ENCODE assay signal across 25 cellular contexts in genomic region chr2:98883780-98884211, GRCh38. TPM values are rescaled to one million over a fixed set of nuclear protein-coding genes. Genes with fewer than 3 reads are reported as not detected.
A peak's percentile ranks its signal among the peaks of the same experiment; 100 is the strongest.
DNase-seq lines count a peak whose midpoint lies in the region; ATAC-seq and TF ChIP-seq lines count a peak whose summit lies in the region.
"Had no signal": no experiment of that assay in that cellular context is flagged by ENCODE, and none has a peak within 500 bp of the region (broad histone marks: within the 10 kb centered on the region; RNA-seq: fewer than 3 reads in every experiment).

No MANE protein-coding gene starts in this region.

- H3K4me3 Mint-ChIP-seq in osteocyte (ENCODE audit: unreplicated experiment) (no peak overlapping the region), type B pancreatic cell (no peak overlapping the region)
- H3K4me3 Mint-ChIP-seq: activated naive CD4-positive, alpha-beta T cell treated with anti-CD3 and anti-CD28 coated beads, Interleukin-2, amount 50 U/mL, for 24 hours; activated T-helper 17 cell treated with anti-CD3 and anti-CD28 coated beads, Interleukin-2, amount 50 U/mL, for 72 hours; CD8-positive, alpha-beta memory T cell; naive thymus-derived CD8-positive, alpha-beta T cell had no signal

- TF ChIP-seq CTCF in osteocyte (IDR thresholded peaks at IDR 0.05): no peak
- TF ChIP-seq CTCF in type B pancreatic cell (conservative IDR thresholded peaks at IDR 0.05): no peak

- H3K27me3 ChIP-seq in esophagus (ENCODE audit: control insufficient read depth in 1 of 2, insufficient read depth in 2 of 2, low read length in 2 of 2): no peaks in the 10 kb centered on the region
- H3K27me3 ChIP-seq: upper lobe of left lung had no signal

- H3K27ac Mint-ChIP-seq in osteocyte (ENCODE audit: unreplicated experiment) (no peak overlapping the region), type B pancreatic cell (no peak overlapping the region)
- H3K27ac Mint-ChIP-seq: activated naive CD4-positive, alpha-beta T cell treated with anti-CD3 and anti-CD28 coated beads, Interleukin-2, amount 50 U/mL, for 24 hours; activated T-helper 17 cell treated with anti-CD3 and anti-CD28 coated beads, Interleukin-2, amount 50 U/mL, for 72 hours; CD8-positive, alpha-beta memory T cell; naive thymus-derived CD8-positive, alpha-beta T cell had no signal

- H3K4me1 Mint-ChIP-seq in osteocyte (ENCODE audit: unreplicated experiment): peaks cover 6% of the 10 kb centered on the region
- H3K4me1 Mint-ChIP-seq in type B pancreatic cell (ENCODE audit: unreplicated experiment): no peaks in the 10 kb centered on the region
- H3K4me1 Mint-ChIP-seq: activated naive CD4-positive, alpha-beta T cell treated with anti-CD3 and anti-CD28 coated beads, Interleukin-2, amount 50 U/mL, for 24 hours; activated T-helper 17 cell treated with anti-CD3 and anti-CD28 coated beads, Interleukin-2, amount 50 U/mL, for 72 hours; CD8-positive, alpha-beta memory T cell; naive thymus-derived CD8-positive, alpha-beta T cell had no signal

- H3K27me3 Mint-ChIP-seq in osteocyte (ENCODE audit: unreplicated experiment): peaks cover 6% of the 10 kb centered on the region
- peaks cover 4% of the 10 kb centered on the region for H3K27me3 Mint-ChIP-seq in type B pancreatic cell

- 60 to 66% methylated on average over 10 of the region's 10 CpGs for WGBS in esophagus, 2 donors

- H3K4me1 ChIP-seq in esophagus (ENCODE audit: control insufficient read depth in 2 of 2, insufficient read depth in 2 of 2, low read length in 1 of 2): peaks cover 8 to 27% of the 10 kb centered on the region in 2 donors
- H3K4me1 ChIP-seq: upper lobe of left lung had no signal

- no peaks in the 10 kb centered on the region for H3K36me3 ChIP-seq in esophagus (ENCODE audit: control insufficient read depth in 2 of 2, insufficient read depth in 2 of 2, low read length in 1 of 2)
- H3K36me3 ChIP-seq: upper lobe of left lung had no signal

- H3K27ac ChIP-seq in esophagus (ENCODE audit: low read depth in 2 of 2, low read length in 1 of 2): peak overlapping the region; percentile 84 to 94
- H3K27ac ChIP-seq: epithelial cell of prostate, upper lobe of left lung, VCaP had no signal

- H3K9me3 Mint-ChIP-seq in osteocyte (ENCODE audit: unreplicated experiment) (peaks cover 27% of the 10 kb centered on the region), type B pancreatic cell (peaks cover 11% of the 10 kb centered on the region)

- DNase-seq in SHP77 (lab: John Stamatoyannopoulos, UW): peak; percentile 30 to 53
- DNase-seq in SHP77 treated with DMSO at 0.1 percent for 48 hours (lab: John Stamatoyannopoulos, UW): no peak
- peak; percentile 67 for DNase-seq in osteocyte (ENCODE audit: extremely low spot score, unreplicated experiment)
- DNase-seq in type B pancreatic cell (ENCODE audit: extremely low spot score, unreplicated experiment): peak; percentile 40
- DNase-seq in T-helper 9 cell: no peak
- DNase-seq in NCI-H1105 treated with DMSO at 0.1 percent for 48 hours (lab: John Stamatoyannopoulos, UW): no peak
- DNase-seq: 8988T; activated CD8-positive, alpha-beta memory T cell treated with anti-CD3 and anti-CD28 coated beads, Interleukin-2, amount 50 U/mL, for 4 hours; CD8-positive, alpha-beta memory T cell; DMS53; foreskin melanocyte; GDM1; KG1; naive thymus-derived CD8-positive, alpha-beta T cell; NCI-H1694 treated with DMSO at 0.1 percent for 48 hours; NCI-H524 treated with DMSO at 0.1 percent for 48 hours; T-helper 2 cell had no signal

- no peak for ATAC-seq in GM21526 (IDR thresholded peaks at IDR 0.05; ENCODE audit: low FRiP score, unreplicated experiment)
- ATAC-seq: activated T-helper 17 cell treated with anti-CD3 and anti-CD28 coated beads, Interleukin-2, amount 50 U/mL, for 72 hours; naive thymus-derived CD8-positive, alpha-beta T cell had no signal

- H3K36me3 Mint-ChIP-seq in osteocyte (ENCODE audit: unreplicated experiment) (peaks cover 2% of the 10 kb centered on the region), type B pancreatic cell (no peaks in the 10 kb centered on the region)

- peaks cover 0 to 5% of the 10 kb centered on the region in 2 donors for H3K9me3 ChIP-seq in esophagus (ENCODE audit: control insufficient read depth in 2 of 2, insufficient read depth in 1 of 2, low read depth in 1 of 2, low read length in 1 of 2)

- H3K4me3 ChIP-seq in esophagus (ENCODE audit: low read depth in 1 of 2, low read length in 2 of 2): no peak overlapping the region
- H3K4me3 ChIP-seq: upper lobe of left lung had no signal

RNA-seq across cellular contexts. Expression of gene CRACDL, which starts 52.2 kb away (rescaled TPM):
- polyA plus RNA-seq in esophagus: 10 to 100 TPM in 1 of 2 donors, 1 to 10 TPM in 1; 9.1 to 15.8 TPM
- total RNA-seq in osteocyte: 0.57 and 1.3 TPM in 2 replicates
- 6.2 and 9.6 TPM in 2 replicates for total RNA-seq in type B pancreatic cell (ENCODE audit: low replicate concordance)
- total RNA-seq: osteoblast had no signal

Comparison
In these comparisons a context has a peak if more than half of its experiments do, and no peak if none do; other contexts are left out.
1. DNase-seq: peak in SHP77 (2 of 2), osteocyte (single experiment) and type B pancreatic cell (single experiment); none in SHP77 treated with DMSO at 0.1 percent for 48 hours (single experiment), T-helper 9 cell (single experiment) and NCI-H1105 treated with DMSO at 0.1 percent for 48 hours (single experiment).